ENCODE assay signal across 14 cellular contexts in the genomic region with DNA sequence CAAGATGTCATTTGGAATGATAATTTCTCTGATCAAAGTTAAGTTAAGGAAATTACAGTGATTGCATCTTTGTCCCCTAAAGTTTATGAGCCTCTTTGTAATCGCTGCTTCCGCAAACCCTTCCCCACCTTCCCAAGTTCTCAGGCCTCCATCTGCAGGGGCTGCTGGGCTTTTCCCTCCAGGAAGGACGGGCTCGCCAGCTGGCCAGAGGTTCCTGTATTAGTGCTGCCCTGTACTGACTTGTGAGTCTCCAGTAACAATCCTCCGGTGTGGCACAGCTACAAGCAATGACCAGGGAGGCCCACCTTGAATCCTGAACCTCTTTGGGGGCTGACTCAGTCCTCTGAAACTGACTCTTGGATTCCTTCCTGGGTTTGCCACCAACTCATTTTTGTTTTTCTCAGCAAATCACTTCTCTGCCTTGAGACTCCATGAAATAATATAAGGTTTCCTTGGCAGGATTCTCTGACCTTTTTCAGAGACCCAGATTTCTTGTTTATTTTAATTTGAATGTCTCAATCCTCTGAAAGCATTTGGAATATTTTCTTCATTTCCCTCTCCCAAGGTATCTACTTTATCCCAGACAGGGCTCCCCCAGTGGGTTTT.
DNase-seq lines count a peak whose midpoint lies in the region; TF ChIP-seq lines count a peak whose summit lies in the region.
"Had no signal": no experiment of that assay in that cellular context is flagged by ENCODE, and none has a peak within 500 bp of the region (broad histone marks: within the 10 kb centered on the region; RNA-seq: fewer than 3 reads in every experiment).

No MANE protein-coding gene starts in this region.

- no peak overlapping the region for H2AFZ ChIP-seq in fibroblast of lung (ENCODE audit: low read length)

- H3K4me2 ChIP-seq in fibroblast of lung (ENCODE audit: extremely low read depth, insufficient read depth, low read length), result peak overlapping the region; percentile 20
- H3K4me2 ChIP-seq: SK-N-SH had no signal

- H3K27me3 Mint-ChIP-seq in osteocyte (ENCODE audit: unreplicated experiment) (no peaks in the 10 kb centered on the region), type B pancreatic cell (no peaks in the 10 kb centered on the region)
- no peaks in the 10 kb centered on the region for H3K27me3 Mint-ChIP-seq in CD4-positive, alpha-beta memory T cell
- H3K27me3 Mint-ChIP-seq: activated T-cell treated with anti-CD3 and anti-CD28 coated beads, Interleukin-2, amount 50 U/mL, for 24 hours had no signal

- H3K27ac Mint-ChIP-seq in osteocyte (ENCODE audit: unreplicated experiment) (peak overlapping the region; percentile 84), type B pancreatic cell (no peak overlapping the region)
- peak overlapping the region in 3 of 7 donors; percentile 9 to 40 (median 30) for H3K27ac Mint-ChIP-seq in CD4-positive, alpha-beta memory T cell
- H3K27ac Mint-ChIP-seq: activated T-cell treated with anti-CD3 and anti-CD28 coated beads, Interleukin-2, amount 50 U/mL, for 24 hours had no signal

- DNase-seq in adrenal gland, result no peak
- peak; percentile 62 to 64 for DNase-seq in fibroblast of lung (ENCODE audit: low read depth in 2 of 2)
- no peak for DNase-seq in osteocyte (ENCODE audit: extremely low spot score, unreplicated experiment)
- no peak for DNase-seq in type B pancreatic cell (ENCODE audit: extremely low spot score, unreplicated experiment)
- no peak for DNase-seq in CD4-positive, alpha-beta memory T cell
- DNase-seq in HAP-1 (ENCODE audit: low spot score in 2 of 2), result no peak
- DNase-seq in globus pallidus (ENCODE audit: low spot score), result no peak
- DNase-seq: activated T-cell treated with anti-CD3 and anti-CD28 coated beads, Interleukin-2, amount 50 U/mL, for 24 hours; brain microvascular endothelial cell; Caco-2; Kasumi-1; NCI-H2029 treated with DMSO at 0.1 percent for 48 hours; SK-N-SH; stimulated activated CD4-positive, alpha-beta T cell treated with anti-CD3 and anti-CD28 coated beads, Interleukin-1b, Interleukin-23, amount 100 ng/mL, for 48 hours had no signal

- H3K9me3 Mint-ChIP-seq in osteocyte (ENCODE audit: unreplicated experiment), result peaks cover 4% of the 10 kb centered on the region
- H3K9me3 Mint-ChIP-seq in type B pancreatic cell, result peaks cover 10% of the 10 kb centered on the region
- H3K9me3 Mint-ChIP-seq in CD4-positive, alpha-beta memory T cell, result no peaks in the 10 kb centered on the region
- H3K9me3 Mint-ChIP-seq: activated T-cell treated with anti-CD3 and anti-CD28 coated beads, Interleukin-2, amount 50 U/mL, for 24 hours had no signal

- H3K27me3 ChIP-seq in adrenal gland, result no peaks in the 10 kb centered on the region
- H3K27me3 ChIP-seq in fibroblast of lung (ENCODE audit: control insufficient read depth, insufficient read depth, low read length), result no peaks in the 10 kb centered on the region
- no peaks in the 10 kb centered on the region for H3K27me3 ChIP-seq in CD4-positive, alpha-beta memory T cell (ENCODE audit: insufficient read depth, low read length)
- no peaks in the 10 kb centered on the region for H3K27me3 ChIP-seq in HAP-1 (ENCODE audit: low read depth)
- H3K27me3 ChIP-seq: brain microvascular endothelial cell had no signal

- H3K4me3 Mint-ChIP-seq in osteocyte (ENCODE audit: unreplicated experiment), result no peak overlapping the region
- H3K4me3 Mint-ChIP-seq in type B pancreatic cell, result peak overlapping the region; percentile 58
- H3K4me3 Mint-ChIP-seq in CD4-positive, alpha-beta memory T cell, result no peak overlapping the region
- H3K4me3 Mint-ChIP-seq: activated T-cell treated with anti-CD3 and anti-CD28 coated beads, Interleukin-2, amount 50 U/mL, for 24 hours had no signal

- 72 to 88% (median 86%) methylated on average over 4 to 5 of the region's 5 CpGs for WGBS in adrenal gland, 4 donors

- H3K4me3 ChIP-seq in adrenal gland (no peak overlapping the region), fibroblast of lung (replicated peaks in 1 of 4; ENCODE audit: control extremely low read depth in 1 of 4, insufficient read depth in 1 of 4, low read depth in 3 of 4, low read length in 4 of 4) (no peak overlapping the region), HAP-1 (no peak overlapping the region)
- H3K4me3 ChIP-seq in CD4-positive, alpha-beta memory T cell (ENCODE audit: low read length in 2 of 2), result no peak overlapping the region

- H4K20me1 ChIP-seq in fibroblast of lung (ENCODE audit: control insufficient read depth, extremely low read depth, insufficient read depth, low read length), result no peaks in the 10 kb centered on the region

- H3K4me1 Mint-ChIP-seq in osteocyte (ENCODE audit: unreplicated experiment) (peaks cover 80% of the 10 kb centered on the region), type B pancreatic cell (ENCODE audit: unreplicated experiment) (peaks cover 77% of the 10 kb centered on the region)
- peaks cover 0 to 7% (median 5%) of the 10 kb centered on the region in 4 donors for H3K4me1 Mint-ChIP-seq in CD4-positive, alpha-beta memory T cell

- no peaks in the 10 kb centered on the region for H3K36me3 ChIP-seq in adrenal gland (replicated peaks in 1 of 2)
- H3K36me3 ChIP-seq in fibroblast of lung (ENCODE audit: control insufficient read depth, insufficient read depth, low read length), result no peaks in the 10 kb centered on the region
- no peaks in the 10 kb centered on the region for H3K36me3 ChIP-seq in CD4-positive, alpha-beta memory T cell (ENCODE audit: insufficient read depth, low read length)
- no peaks in the 10 kb centered on the region for H3K36me3 ChIP-seq in HAP-1 (replicated peaks)
- H3K36me3 ChIP-seq: brain microvascular endothelial cell had no signal

- H3K27ac ChIP-seq in adrenal gland (peak overlapping the region in 3 of 5 donors; percentile 3 to 84 (median 66)), fibroblast of lung (ENCODE audit: insufficient read depth, low read length) (no peak overlapping the region)
- no peak overlapping the region for H3K27ac ChIP-seq in CD4-positive, alpha-beta memory T cell (ENCODE audit: low read depth, low read length)
- H3K27ac ChIP-seq: brain microvascular endothelial cell had no signal

- CTCF ChIA-PET in CD4-positive, alpha-beta memory T cell (lab: Charles Lee; ENCODE audit: partially characterized antibody), result interaction anchor here (1.1 kb wide), 1 partner anchor 19 kb away, joined by 3 read pairs; no protein-coding TSS in a partner anchor

- in situ Hi-C loops in HAP-1 (cut with MboI; ENCODE audit: low sequenced_read_pairs), result no loop called here

- H3K36me3 Mint-ChIP-seq in osteocyte (ENCODE audit: unreplicated experiment) (no peaks in the 10 kb centered on the region), type B pancreatic cell (peaks cover 5% of the 10 kb centered on the region)
- peaks cover 0 to 11% of the 10 kb centered on the region in 2 donors for H3K36me3 Mint-ChIP-seq in CD4-positive, alpha-beta memory T cell

- TF ChIP-seq CTCF in adrenal gland (IDR thresholded peaks at IDR 0.05), result no peak
- TF ChIP-seq CTCF in fibroblast of lung (conservative IDR thresholded peaks at IDR 0.05 in 1 of 2, IDR thresholded peaks at IDR 0.05 in 1 of 2; ENCODE audit: low read depth in 1 of 2, low read length in 2 of 2), result no peak
- no peak for TF ChIP-seq CTCF in osteocyte (IDR thresholded peaks at IDR 0.05)
- no peak for TF ChIP-seq CTCF in type B pancreatic cell (conservative IDR thresholded peaks at IDR 0.05)

- POLR2A ChIA-PET in CD4-positive, alpha-beta memory T cell (lab: Charles Lee; ENCODE audit: partially characterized antibody), result interaction anchor here (1.7 kb wide), 1 partner anchor 9 kb away, joined by 6 read pairs; no protein-coding TSS in a partner anchor

- no peak for TF ChIP-seq POLR2A in adrenal gland (IDR thresholded peaks at IDR 0.05)

- intact Hi-C loops in adrenal gland (cut with DNase I), result loop anchor here in 1 of 2 donors (10.0 kb wide), 1 partner anchor 391 kb away; no protein-coding TSS in a partner anchor
- intact Hi-C loops in CD4-positive, alpha-beta memory T cell (cut with micrococcal nuclease), result no loop called here

- H3K4me1 ChIP-seq in adrenal gland (replicated peaks in 1 of 2) (peaks cover 23 to 71% of the 10 kb centered on the region in 2 donors), fibroblast of lung (ENCODE audit: control insufficient read depth, extremely low read depth, insufficient read depth, low read length) (peaks cover 34% of the 10 kb centered on the region), HAP-1 (no peaks in the 10 kb centered on the region; the same call in 1 of the 2 replicates)
- H3K4me1 ChIP-seq in CD4-positive, alpha-beta memory T cell (ENCODE audit: insufficient read depth, low read length), result no peaks in the 10 kb centered on the region

- H3K79me2 ChIP-seq in fibroblast of lung (ENCODE audit: control insufficient read depth, insufficient read depth, low read length), result no peaks in the 10 kb centered on the region

- H3K9me3 ChIP-seq in adrenal gland (replicated peaks in 1 of 3), result no peaks in the 10 kb centered on the region
- no peaks in the 10 kb centered on the region for H3K9me3 ChIP-seq in fibroblast of lung (ENCODE audit: control insufficient read depth, insufficient read depth, low read depth, low read length)
- no peaks in the 10 kb centered on the region for H3K9me3 ChIP-seq in CD4-positive, alpha-beta memory T cell (ENCODE audit: control insufficient read depth in 1 of 2, low read length in 2 of 2)
- H3K9me3 ChIP-seq in HAP-1, result no peaks in the 10 kb centered on the region
- H3K9me3 ChIP-seq: Caco-2, SK-N-SH had no signal

- H3K9ac ChIP-seq in fibroblast of lung (ENCODE audit: insufficient read depth, low read length), result no peak overlapping the region
- H3K9ac ChIP-seq: SK-N-SH had no signal

Comparison
In these comparisons a context has a peak if more than half of its experiments do, and no peak if none do; other contexts are left out.
1. DNase-seq: peak in fibroblast of lung (2 of 2); none in adrenal gland (0 of 7), osteocyte (single experiment), type B pancreatic cell (single experiment), CD4-positive, alpha-beta memory T cell (0 of 5), HAP-1 (0 of 2) and globus pallidus (single experiment).
2. H3K27ac ChIP-seq: peak in adrenal gland (3 of 5); none in fibroblast of lung (single experiment) and CD4-positive, alpha-beta memory T cell (single experiment).